In the genomic region with DNA sequence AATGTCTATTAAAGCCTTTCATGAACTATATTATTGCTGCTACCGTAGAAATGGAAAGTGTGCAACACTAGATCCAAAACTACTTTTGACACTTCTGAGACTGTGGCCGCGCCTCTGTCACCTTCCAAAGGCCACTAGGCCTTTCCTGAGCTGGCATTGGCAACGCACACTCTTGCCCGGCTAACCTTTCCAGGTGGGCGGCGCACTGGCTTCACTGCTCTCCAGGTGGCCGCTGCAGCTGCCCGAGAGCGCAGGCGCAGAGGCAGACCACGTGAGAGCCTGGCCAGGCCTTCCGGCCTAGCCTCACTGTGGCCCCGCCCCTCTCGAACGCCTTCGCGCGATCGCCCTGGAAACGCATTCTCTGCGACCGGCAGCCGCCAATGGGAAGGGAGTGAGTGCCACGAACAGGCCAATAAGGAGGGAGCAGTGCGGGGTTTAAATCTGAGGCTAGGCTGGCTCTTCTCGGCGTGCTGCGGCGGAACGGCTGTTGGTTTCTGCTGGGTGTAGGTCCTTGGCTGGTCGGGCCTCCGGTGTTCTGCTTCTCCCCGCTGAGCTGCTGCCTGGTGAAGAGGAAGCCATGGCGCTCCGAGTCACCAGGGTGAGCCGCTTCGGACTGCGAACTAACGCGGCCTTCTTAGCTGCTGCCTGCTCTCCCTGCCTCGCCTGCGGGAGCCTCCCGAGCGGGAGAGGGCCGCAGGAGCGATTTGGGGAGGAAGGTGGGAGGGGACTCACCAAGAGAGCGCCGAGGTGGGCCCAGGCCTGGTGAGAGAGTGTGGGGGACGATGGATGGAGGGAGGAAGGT, we compare ENCODE assay signal across 1 cellular context.
TF ChIP-seq lines count a peak whose summit lies in the region.

A gene (plus strand): TSS at position 465 of the 802 bp plus-strand sequence. CDS start 113 bp downstream, at position 578.

TF ChIP-seq in HepG2, 621 proteins besides CTCF, POLR2A, EP300 and RAD21 (continued from another document and continues in another):
- TF ChIP-seq ZNF768 (CRISPR knock-in tag; IDR thresholded peaks at IDR 0.05), result peak; percentile 88
- TF ChIP-seq, protein P1, sequence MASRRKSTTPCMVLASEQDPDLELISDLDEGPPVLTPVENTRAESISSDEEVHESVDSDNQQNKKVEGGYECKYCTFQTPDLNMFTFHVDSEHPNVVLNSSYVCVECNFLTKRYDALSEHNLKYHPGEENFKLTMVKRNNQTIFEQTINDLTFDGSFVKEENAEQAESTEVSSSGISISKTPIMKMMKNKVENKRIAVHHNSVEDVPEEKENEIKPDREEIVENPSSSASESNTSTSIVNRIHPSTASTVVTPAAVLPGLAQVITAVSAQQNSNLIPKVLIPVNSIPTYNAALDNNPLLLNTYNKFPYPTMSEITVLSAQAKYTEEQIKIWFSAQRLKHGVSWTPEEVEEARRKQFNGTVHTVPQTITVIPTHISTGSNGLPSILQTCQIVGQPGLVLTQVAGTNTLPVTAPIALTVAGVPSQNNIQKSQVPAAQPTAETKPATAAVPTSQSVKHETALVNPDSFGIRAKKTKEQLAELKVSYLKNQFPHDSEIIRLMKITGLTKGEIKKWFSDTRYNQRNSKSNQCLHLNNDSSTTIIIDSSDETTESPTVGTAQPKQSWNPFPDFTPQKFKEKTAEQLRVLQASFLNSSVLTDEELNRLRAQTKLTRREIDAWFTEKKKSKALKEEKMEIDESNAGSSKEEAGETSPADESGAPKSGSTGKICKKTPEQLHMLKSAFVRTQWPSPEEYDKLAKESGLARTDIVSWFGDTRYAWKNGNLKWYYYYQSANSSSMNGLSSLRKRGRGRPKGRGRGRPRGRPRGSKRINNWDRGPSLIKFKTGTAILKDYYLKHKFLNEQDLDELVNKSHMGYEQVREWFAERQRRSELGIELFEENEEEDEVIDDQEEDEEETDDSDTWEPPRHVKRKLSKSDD (CRISPR knock-in tag; IDR thresholded peaks at IDR 0.05; ENCODE audit: low read depth), result peak; percentile 75
- TF ChIP-seq POLR2AphosphoS2 (IDR thresholded peaks at IDR 0.05; ENCODE audit: low read depth, low read length), result no peak
- TF ChIP-seq, protein P2, sequence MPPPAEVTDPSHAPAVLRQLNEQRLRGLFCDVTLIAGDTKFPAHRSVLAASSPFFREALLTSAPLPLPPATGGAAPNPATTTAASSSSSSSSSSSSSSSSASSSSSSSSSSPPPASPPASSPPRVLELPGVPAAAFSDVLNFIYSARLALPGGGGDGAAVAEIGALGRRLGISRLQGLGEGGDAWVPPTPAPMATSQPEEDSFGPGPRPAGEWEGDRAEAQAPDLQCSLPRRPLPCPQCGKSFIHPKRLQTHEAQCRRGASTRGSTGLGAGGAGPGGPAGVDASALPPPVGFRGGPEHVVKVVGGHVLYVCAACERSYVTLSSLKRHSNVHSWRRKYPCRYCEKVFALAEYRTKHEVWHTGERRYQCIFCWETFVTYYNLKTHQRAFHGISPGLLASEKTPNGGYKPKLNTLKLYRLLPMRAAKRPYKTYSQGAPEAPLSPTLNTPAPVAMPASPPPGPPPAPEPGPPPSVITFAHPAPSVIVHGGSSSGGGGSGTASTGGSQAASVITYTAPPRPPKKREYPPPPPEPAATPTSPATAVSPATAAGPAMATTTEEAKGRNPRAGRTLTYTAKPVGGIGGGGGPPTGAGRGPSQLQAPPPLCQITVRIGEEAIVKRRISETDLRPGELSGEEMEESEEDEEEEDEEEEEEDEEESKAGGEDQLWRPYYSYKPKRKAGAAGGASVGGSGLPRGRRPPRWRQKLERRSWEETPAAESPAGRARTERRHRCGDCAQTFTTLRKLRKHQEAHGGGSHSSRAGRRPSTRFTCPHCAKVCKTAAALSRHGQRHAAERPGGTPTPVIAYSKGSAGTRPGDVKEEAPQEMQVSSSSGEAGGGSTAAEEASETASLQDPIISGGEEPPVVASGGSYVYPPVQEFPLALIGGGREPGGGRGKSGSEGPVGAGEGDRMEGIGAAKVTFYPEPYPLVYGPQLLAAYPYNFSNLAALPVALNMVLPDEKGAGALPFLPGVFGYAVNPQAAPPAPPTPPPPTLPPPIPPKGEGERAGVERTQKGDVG (CRISPR knock-in tag; IDR thresholded peaks at IDR 0.05; ENCODE audit: borderline replicate concordance), result peak; percentile 58; the same call in 1 of the 2 replicates
- no peak for TF ChIP-seq ZNF282 (IDR thresholded peaks at IDR 0.05; ENCODE audit: partially characterized antibody)
- peak; percentile 31; the same call in 1 of the 2 replicates for TF ChIP-seq BCL6 (CRISPR knock-in tag; IDR thresholded peaks at IDR 0.05)
- TF ChIP-seq REXO4 (CRISPR knock-in tag; IDR thresholded peaks at IDR 0.05; ENCODE audit: borderline replicate concordance), result peak; percentile 69; the same call in 1 of the 2 replicates
- no peak for TF ChIP-seq ZNF256 (CRISPR knock-in tag; conservative IDR thresholded peaks at IDR 0.05)
- TF ChIP-seq ZFP82 (CRISPR knock-in tag; IDR thresholded peaks at IDR 0.05; ENCODE audit: borderline replicate concordance), result no peak
- peak; percentile 88 for TF ChIP-seq SALL1 (CRISPR knock-in tag; IDR thresholded peaks at IDR 0.05)
- no peak for TF ChIP-seq CC2D1A (CRISPR knock-in tag; IDR thresholded peaks at IDR 0.05)
- peak; percentile 86 for TF ChIP-seq ZMYM2 (CRISPR knock-in tag; IDR thresholded peaks at IDR 0.05)
- peak; percentile 74; the same call in 1 of the 2 replicates for TF ChIP-seq ATF7-NPFF (CRISPR knock-in tag; IDR thresholded peaks at IDR 0.05; ENCODE audit: low read depth)
- 0 out of 2 replicates have a peak, but pooled peaks have one; percentile 7 for TF ChIP-seq RXRB (CRISPR knock-in tag; IDR thresholded peaks at IDR 0.05; ENCODE audit: borderline replicate concordance)
- no peak for TF ChIP-seq ZNF224 (CRISPR knock-in tag; IDR thresholded peaks at IDR 0.05)
- peak; percentile 53; the same call in 1 of the 2 replicates for TF ChIP-seq ZNF891 (CRISPR knock-in tag; IDR thresholded peaks at IDR 0.05)
- TF ChIP-seq RBM22 (optimal IDR thresholded peaks at IDR 0.05; ENCODE audit: low read length), result no peak
- TF ChIP-seq FOXK1 (CRISPR knock-in tag; IDR thresholded peaks at IDR 0.05; ENCODE audit: borderline replicate concordance, low read depth), result peak; percentile 50; the same call in 1 of the 2 replicates
- TF ChIP-seq TCF7 (IDR thresholded peaks at IDR 0.05; ENCODE audit: low read depth), result no peak
- TF ChIP-seq ATM (IDR thresholded peaks at IDR 0.05; ENCODE audit: borderline replicate concordance), result no peak
- TF ChIP-seq SATB2 (CRISPR knock-in tag; IDR thresholded peaks at IDR 0.05), result no peak
- TF ChIP-seq ZNF432 (CRISPR knock-in tag; IDR thresholded peaks at IDR 0.05; ENCODE audit: borderline replicate concordance), result no peak
- TF ChIP-seq KLF15 (CRISPR knock-in tag; IDR thresholded peaks at IDR 0.05; ENCODE audit: borderline replicate concordance), result no peak
- no peak; the same call in 1 of the 2 replicates for TF ChIP-seq JDP2 (CRISPR knock-in tag; IDR thresholded peaks at IDR 0.05; ENCODE audit: borderline replicate concordance)
- TF ChIP-seq ZNF235 (CRISPR knock-in tag; IDR thresholded peaks at IDR 0.05; ENCODE audit: borderline replicate concordance), result 0 out of 2 replicates have a peak, but pooled peaks have one; percentile 59
- no peak for TF ChIP-seq NCOR1 (IDR thresholded peaks at IDR 0.05; ENCODE audit: borderline replicate concordance, low read length)
- TF ChIP-seq, protein P3, sequence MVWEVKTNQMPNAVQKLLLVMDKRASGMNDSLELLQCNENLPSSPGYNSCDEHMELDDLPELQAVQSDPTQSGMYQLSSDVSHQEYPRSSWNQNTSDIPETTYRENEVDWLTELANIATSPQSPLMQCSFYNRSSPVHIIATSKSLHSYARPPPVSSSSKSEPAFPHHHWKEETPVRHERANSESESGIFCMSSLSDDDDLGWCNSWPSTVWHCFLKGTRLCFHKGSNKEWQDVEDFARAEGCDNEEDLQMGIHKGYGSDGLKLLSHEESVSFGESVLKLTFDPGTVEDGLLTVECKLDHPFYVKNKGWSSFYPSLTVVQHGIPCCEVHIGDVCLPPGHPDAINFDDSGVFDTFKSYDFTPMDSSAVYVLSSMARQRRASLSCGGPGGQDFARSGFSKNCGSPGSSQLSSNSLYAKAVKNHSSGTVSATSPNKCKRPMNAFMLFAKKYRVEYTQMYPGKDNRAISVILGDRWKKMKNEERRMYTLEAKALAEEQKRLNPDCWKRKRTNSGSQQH (CRISPR knock-in tag; IDR thresholded peaks at IDR 0.05; ENCODE audit: low read depth), result peak; percentile 98
- no peak for TF ChIP-seq NFE2L2 (IDR thresholded peaks at IDR 0.05; ENCODE audit: low read length)
- TF ChIP-seq EHMT2 (IDR thresholded peaks at IDR 0.05; ENCODE audit: borderline replicate concordance, low read depth, low read length), result no peak; the same call in 1 of the 2 replicates
- no peak for TF ChIP-seq ZNF33B (CRISPR knock-in tag; IDR thresholded peaks at IDR 0.05)
- peak; percentile 73; the same call in 1 of the 2 replicates for TF ChIP-seq ZZZ3 (CRISPR knock-in tag; IDR thresholded peaks at IDR 0.05; ENCODE audit: borderline replicate concordance)
- no peak for TF ChIP-seq NAIF1 (CRISPR knock-in tag; IDR thresholded peaks at IDR 0.05; ENCODE audit: borderline replicate concordance)
- TF ChIP-seq, protein P4, sequence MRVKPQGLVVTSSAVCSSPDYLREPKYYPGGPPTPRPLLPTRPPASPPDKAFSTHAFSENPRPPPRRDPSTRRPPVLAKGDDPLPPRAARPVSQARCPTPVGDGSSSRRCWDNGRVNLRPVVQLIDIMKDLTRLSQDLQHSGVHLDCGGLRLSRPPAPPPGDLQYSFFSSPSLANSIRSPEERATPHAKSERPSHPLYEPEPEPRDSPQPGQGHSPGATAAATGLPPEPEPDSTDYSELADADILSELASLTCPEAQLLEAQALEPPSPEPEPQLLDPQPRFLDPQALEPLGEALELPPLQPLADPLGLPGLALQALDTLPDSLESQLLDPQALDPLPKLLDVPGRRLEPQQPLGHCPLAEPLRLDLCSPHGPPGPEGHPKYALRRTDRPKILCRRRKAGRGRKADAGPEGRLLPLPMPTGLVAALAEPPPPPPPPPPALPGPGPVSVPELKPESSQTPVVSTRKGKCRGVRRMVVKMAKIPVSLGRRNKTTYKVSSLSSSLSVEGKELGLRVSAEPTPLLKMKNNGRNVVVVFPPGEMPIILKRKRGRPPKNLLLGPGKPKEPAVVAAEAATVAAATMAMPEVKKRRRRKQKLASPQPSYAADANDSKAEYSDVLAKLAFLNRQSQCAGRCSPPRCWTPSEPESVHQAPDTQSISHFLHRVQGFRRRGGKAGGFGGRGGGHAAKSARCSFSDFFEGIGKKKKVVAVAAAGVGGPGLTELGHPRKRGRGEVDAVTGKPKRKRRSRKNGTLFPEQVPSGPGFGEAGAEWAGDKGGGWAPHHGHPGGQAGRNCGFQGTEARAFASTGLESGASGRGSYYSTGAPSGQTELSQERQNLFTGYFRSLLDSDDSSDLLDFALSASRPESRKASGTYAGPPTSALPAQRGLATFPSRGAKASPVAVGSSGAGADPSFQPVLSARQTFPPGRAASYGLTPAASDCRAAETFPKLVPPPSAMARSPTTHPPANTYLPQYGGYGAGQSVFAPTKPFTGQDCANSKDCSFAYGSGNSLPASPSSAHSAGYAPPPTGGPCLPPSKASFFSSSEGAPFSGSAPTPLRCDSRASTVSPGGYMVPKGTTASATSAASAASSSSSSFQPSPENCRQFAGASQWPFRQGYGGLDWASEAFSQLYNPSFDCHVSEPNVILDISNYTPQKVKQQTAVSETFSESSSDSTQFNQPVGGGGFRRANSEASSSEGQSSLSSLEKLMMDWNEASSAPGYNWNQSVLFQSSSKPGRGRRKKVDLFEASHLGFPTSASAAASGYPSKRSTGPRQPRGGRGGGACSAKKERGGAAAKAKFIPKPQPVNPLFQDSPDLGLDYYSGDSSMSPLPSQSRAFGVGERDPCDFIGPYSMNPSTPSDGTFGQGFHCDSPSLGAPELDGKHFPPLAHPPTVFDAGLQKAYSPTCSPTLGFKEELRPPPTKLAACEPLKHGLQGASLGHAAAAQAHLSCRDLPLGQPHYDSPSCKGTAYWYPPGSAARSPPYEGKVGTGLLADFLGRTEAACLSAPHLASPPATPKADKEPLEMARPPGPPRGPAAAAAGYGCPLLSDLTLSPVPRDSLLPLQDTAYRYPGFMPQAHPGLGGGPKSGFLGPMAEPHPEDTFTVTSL (CRISPR knock-in tag; IDR thresholded peaks at IDR 0.05; ENCODE audit: borderline replicate concordance), result no peak
- peak; percentile 22; the same call in 1 of the 2 replicates for TF ChIP-seq HNF4A (CRISPR knock-in tag; IDR thresholded peaks at IDR 0.05)
- TF ChIP-seq, protein P5, sequence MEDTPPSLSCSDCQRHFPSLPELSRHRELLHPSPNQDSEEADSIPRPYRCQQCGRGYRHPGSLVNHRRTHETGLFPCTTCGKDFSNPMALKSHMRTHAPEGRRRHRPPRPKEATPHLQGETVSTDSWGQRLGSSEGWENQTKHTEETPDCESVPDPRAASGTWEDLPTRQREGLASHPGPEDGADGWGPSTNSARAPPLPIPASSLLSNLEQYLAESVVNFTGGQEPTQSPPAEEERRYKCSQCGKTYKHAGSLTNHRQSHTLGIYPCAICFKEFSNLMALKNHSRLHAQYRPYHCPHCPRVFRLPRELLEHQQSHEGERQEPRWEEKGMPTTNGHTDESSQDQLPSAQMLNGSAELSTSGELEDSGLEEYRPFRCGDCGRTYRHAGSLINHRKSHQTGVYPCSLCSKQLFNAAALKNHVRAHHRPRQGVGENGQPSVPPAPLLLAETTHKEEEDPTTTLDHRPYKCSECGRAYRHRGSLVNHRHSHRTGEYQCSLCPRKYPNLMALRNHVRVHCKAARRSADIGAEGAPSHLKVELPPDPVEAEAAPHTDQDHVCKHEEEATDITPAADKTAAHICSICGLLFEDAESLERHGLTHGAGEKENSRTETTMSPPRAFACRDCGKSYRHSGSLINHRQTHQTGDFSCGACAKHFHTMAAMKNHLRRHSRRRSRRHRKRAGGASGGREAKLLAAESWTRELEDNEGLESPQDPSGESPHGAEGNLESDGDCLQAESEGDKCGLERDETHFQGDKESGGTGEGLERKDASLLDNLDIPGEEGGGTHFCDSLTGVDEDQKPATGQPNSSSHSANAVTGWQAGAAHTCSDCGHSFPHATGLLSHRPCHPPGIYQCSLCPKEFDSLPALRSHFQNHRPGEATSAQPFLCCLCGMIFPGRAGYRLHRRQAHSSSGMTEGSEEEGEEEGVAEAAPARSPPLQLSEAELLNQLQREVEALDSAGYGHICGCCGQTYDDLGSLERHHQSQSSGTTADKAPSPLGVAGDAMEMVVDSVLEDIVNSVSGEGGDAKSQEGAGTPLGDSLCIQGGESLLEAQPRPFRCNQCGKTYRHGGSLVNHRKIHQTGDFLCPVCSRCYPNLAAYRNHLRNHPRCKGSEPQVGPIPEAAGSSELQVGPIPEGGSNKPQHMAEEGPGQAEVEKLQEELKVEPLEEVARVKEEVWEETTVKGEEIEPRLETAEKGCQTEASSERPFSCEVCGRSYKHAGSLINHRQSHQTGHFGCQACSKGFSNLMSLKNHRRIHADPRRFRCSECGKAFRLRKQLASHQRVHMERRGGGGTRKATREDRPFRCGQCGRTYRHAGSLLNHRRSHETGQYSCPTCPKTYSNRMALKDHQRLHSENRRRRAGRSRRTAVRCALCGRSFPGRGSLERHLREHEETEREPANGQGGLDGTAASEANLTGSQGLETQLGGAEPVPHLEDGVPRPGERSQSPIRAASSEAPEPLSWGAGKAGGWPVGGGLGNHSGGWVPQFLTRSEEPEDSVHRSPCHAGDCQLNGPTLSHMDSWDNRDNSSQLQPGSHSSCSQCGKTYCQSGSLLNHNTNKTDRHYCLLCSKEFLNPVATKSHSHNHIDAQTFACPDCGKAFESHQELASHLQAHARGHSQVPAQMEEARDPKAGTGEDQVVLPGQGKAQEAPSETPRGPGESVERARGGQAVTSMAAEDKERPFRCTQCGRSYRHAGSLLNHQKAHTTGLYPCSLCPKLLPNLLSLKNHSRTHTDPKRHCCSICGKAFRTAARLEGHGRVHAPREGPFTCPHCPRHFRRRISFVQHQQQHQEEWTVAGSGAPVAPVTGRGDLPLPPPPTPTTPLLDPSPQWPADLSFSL (CRISPR knock-in tag; IDR thresholded peaks at IDR 0.05), result no peak
- no peak for TF ChIP-seq SMC3 (IDR thresholded peaks at IDR 0.05; ENCODE audit: low read length)
- TF ChIP-seq MEIS1 (CRISPR knock-in tag; IDR thresholded peaks at IDR 0.05; ENCODE audit: borderline replicate concordance), result peak; percentile 37
